In the genomic region with DNA sequence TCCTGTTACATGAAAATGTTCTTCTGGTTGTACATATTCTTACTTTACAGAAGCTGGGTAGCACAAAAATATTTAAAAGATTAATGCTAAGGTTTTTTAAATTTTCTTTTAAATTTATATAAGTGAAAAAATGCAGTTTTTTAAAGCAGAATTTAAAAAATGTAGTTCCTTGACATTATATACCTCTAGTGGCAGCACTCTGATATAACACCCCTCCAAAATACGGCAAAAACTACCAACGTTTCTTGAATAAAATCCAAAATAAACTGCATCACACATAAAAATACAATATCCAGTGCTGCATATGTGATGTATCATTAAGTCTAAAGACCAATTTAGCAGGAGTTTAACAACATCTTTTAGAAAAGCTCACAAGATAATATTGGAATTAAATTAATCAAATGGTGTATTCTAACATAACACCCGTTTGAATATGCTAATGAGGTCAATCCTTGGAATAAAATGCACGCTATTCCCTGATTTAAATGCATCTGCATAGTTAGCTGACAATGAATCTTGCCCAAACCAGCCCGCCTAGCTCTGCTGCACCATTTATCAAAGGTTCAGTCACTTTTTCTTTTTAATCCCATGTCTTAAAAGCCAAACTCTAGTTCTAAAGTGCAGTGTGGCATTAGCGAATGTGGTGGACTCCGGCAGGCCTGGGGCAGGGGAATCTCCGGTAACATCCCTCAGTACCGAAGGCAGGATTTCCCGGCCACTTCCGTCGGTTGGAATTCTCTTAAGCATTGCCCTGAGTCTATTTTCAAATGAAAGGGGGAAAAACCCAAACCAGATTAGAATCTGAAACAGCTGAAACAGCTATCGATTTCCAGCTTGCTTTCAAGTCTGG, we compare ENCODE assay signal across 9 cellular contexts. TPM values are rescaled to one million over a fixed set of nuclear protein-coding genes. Genes with fewer than 3 reads are reported as not detected.
DNase-seq lines count a peak whose midpoint lies in the region; ATAC-seq and TF ChIP-seq lines count a peak whose summit lies in the region.
"Had no signal": no experiment of that assay in that cellular context is flagged by ENCODE, and none has a peak within 500 bp of the region (broad histone marks: within the 10 kb centered on the region; RNA-seq: fewer than 3 reads in every experiment).

No MANE protein-coding gene starts in this region.

- peaks cover 3% of the 10 kb centered on the region for H3K27me3 Mint-ChIP-seq in GM23338 (ENCODE audit: insufficient read depth, low read depth, poor library complexity)
- H3K27me3 Mint-ChIP-seq in activated B cell treated with CpG ODN at 0.5 μM for 24 hours, result peaks cover 34% of the 10 kb centered on the region

- CTCF ChIA-PET in activated B cell treated with CpG ODN at 0.5 μM for 24 hours (lab: Charles Lee), result no interaction called here

- no peak overlapping the region for H2AFZ ChIP-seq in GM23338

- H3K4me1 Mint-ChIP-seq in GM23338 (peaks cover 6% of the 10 kb centered on the region; the same call in 2 of the 3 replicates), activated B cell treated with CpG ODN at 0.5 μM for 24 hours (peaks cover 8% of the 10 kb centered on the region)

- H3K36me3 ChIP-seq in BLaER1 (peaks cover 26% of the 10 kb centered on the region), GM23338 (ENCODE audit: insufficient read depth) (no peaks in the 10 kb centered on the region; the same call in 1 of the 2 replicates)

- H3K27ac Mint-ChIP-seq in GM23338 (no peak overlapping the region), activated B cell treated with CpG ODN at 0.5 μM for 24 hours (no peak overlapping the region)

- POLR2A ChIA-PET in activated B cell treated with CpG ODN at 0.5 μM for 24 hours (lab: Charles Lee), result no interaction called here

- H3K36me3 Mint-ChIP-seq in GM23338 (ENCODE audit: low read depth), result peaks cover 10% of the 10 kb centered on the region
- no peaks in the 10 kb centered on the region for H3K36me3 Mint-ChIP-seq in activated B cell treated with CpG ODN at 0.5 μM for 24 hours (ENCODE audit: low read depth)

- H3K9me3 ChIP-seq in BLaER1, result peaks cover 22% of the 10 kb centered on the region; the same call in 1 of the 2 replicates

- no peaks in the 10 kb centered on the region for H3K79me2 ChIP-seq in GM23338 (replicated peaks; ENCODE audit: insufficient read depth)

- H3K9ac ChIP-seq in BLaER1, result peak overlapping the region; percentile 84

- H4K20me1 ChIP-seq in BLaER1 (peaks cover 10% of the 10 kb centered on the region; the same call in 1 of the 2 replicates), GM23338 (replicated peaks; ENCODE audit: insufficient read depth) (no peaks in the 10 kb centered on the region)

- H3K9me2 ChIP-seq in GM23338 (ENCODE audit: insufficient read depth), result no peaks in the 10 kb centered on the region

- intact Hi-C loops in activated B cell treated with CpG ODN at 0.5 μM for 24 hours (cut with micrococcal nuclease) (no loop called here), posterior vena cava (cut with DNase I) (no loop called here)

- in situ Hi-C loops in ACHN (cut with HindIII; ENCODE audit: low pct_ligation_motif_present, low pct_unique_long_range_greater_than_20kb, low sequenced_read_pairs), result no loop called here

- peak overlapping the region; percentile 80 for H3K4me3 ChIP-seq in BLaER1
- H3K4me3 ChIP-seq in GM23338, result peak overlapping the region; percentile 55

- TF ChIP-seq CTCF in GM23338 (conservative IDR thresholded peaks at IDR 0.05; ENCODE audit: low read depth in 2 of 2) (peak in 1 of 2 experiments; percentile 53; a peak in 1 of 4 replicates), activated B cell treated with CpG ODN at 0.5 μM for 24 hours (IDR thresholded peaks at IDR 0.05) (no peak)

- H3K4me3 Mint-ChIP-seq in GM23338 (peak overlapping the region; percentile 59), activated B cell treated with CpG ODN at 0.5 μM for 24 hours (peak overlapping the region; percentile 67)

- H3K4me2 ChIP-seq in BLaER1 (peak overlapping the region; percentile 71), GM23338 (peak overlapping the region; percentile 78)

- peak; percentile 24 for DNase-seq in GM23338 (ENCODE audit: low spot score)
- no peak for DNase-seq in activated B cell treated with CpG ODN at 0.5 μM for 24 hours
- peak; percentile 23 for DNase-seq in iris pigment epithelial cell (ENCODE audit: low read depth)
- DNase-seq in posterior vena cava (ENCODE audit: low spot score), result no peak
- no peak for DNase-seq in ACHN
- DNase-seq: activated CD4-positive, alpha-beta T cell treated with anti-CD3 and anti-CD28 coated beads for 1 hour had no signal

- no peak for ATAC-seq in GM23338
- no peak for ATAC-seq in activated B cell treated with CpG ODN at 0.5 μM for 24 hours (ENCODE audit: low read depth)
- ATAC-seq in GM18517 (IDR thresholded peaks at IDR 0.05; ENCODE audit: unreplicated experiment), result no peak
- ATAC-seq in GM21367 (IDR thresholded peaks at IDR 0.05; ENCODE audit: unreplicated experiment), result no peak

- no peaks in the 10 kb centered on the region for H3K27me3 ChIP-seq in BLaER1
- H3K27me3 ChIP-seq in GM23338 (ENCODE audit: insufficient read depth), result peaks cover 7% of the 10 kb centered on the region; the same call in 1 of the 2 replicates

- peak overlapping the region; percentile 85 for H3K27ac ChIP-seq in BLaER1
- no peak overlapping the region for H3K27ac ChIP-seq in GM23338 (ENCODE audit: low read depth)

- H3K4me1 ChIP-seq in BLaER1, result peaks cover 38% of the 10 kb centered on the region
- H3K4me1 ChIP-seq in GM23338 (ENCODE audit: insufficient read depth), result peaks cover 3% of the 10 kb centered on the region; the same call in 1 of the 2 replicates

- H3K9me3 Mint-ChIP-seq in GM23338 (peaks cover 68% of the 10 kb centered on the region), activated B cell treated with CpG ODN at 0.5 μM for 24 hours (no peaks in the 10 kb centered on the region)

- H3F3A ChIP-seq in GM23338 (replicated peaks; ENCODE audit: low read depth), result no peaks in the 10 kb centered on the region

TF ChIP-seq in GM23338, 12 proteins besides CTCF, POLR2A, EP300 and RAD21 (continues in another document):
- TF ChIP-seq, protein P1, sequence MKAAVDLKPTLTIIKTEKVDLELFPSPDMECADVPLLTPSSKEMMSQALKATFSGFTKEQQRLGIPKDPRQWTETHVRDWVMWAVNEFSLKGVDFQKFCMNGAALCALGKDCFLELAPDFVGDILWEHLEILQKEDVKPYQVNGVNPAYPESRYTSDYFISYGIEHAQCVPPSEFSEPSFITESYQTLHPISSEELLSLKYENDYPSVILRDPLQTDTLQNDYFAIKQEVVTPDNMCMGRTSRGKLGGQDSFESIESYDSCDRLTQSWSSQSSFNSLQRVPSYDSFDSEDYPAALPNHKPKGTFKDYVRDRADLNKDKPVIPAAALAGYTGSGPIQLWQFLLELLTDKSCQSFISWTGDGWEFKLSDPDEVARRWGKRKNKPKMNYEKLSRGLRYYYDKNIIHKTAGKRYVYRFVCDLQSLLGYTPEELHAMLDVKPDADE (IDR thresholded peaks at IDR 0.05), result no peak
- TF ChIP-seq POLR2AphosphoS5 (IDR thresholded peaks at IDR 0.05; ENCODE audit: low read depth), result no peak
- no peak for TF ChIP-seq STAT1 (IDR thresholded peaks at IDR 0.05; ENCODE audit: unreplicated experiment)
- TF ChIP-seq EZH2phosphoT487 (IDR thresholded peaks at IDR 0.05; ENCODE audit: unreplicated experiment), result no peak
- TF ChIP-seq ZNF331 (CRISPR knock-in tag; IDR thresholded peaks at IDR 0.05; ENCODE audit: low read depth), result no peak
- TF ChIP-seq EZH2 (IDR thresholded peaks at IDR 0.05; ENCODE audit: low read depth, unreplicated experiment), result no peak
- TF ChIP-seq, protein P2, sequence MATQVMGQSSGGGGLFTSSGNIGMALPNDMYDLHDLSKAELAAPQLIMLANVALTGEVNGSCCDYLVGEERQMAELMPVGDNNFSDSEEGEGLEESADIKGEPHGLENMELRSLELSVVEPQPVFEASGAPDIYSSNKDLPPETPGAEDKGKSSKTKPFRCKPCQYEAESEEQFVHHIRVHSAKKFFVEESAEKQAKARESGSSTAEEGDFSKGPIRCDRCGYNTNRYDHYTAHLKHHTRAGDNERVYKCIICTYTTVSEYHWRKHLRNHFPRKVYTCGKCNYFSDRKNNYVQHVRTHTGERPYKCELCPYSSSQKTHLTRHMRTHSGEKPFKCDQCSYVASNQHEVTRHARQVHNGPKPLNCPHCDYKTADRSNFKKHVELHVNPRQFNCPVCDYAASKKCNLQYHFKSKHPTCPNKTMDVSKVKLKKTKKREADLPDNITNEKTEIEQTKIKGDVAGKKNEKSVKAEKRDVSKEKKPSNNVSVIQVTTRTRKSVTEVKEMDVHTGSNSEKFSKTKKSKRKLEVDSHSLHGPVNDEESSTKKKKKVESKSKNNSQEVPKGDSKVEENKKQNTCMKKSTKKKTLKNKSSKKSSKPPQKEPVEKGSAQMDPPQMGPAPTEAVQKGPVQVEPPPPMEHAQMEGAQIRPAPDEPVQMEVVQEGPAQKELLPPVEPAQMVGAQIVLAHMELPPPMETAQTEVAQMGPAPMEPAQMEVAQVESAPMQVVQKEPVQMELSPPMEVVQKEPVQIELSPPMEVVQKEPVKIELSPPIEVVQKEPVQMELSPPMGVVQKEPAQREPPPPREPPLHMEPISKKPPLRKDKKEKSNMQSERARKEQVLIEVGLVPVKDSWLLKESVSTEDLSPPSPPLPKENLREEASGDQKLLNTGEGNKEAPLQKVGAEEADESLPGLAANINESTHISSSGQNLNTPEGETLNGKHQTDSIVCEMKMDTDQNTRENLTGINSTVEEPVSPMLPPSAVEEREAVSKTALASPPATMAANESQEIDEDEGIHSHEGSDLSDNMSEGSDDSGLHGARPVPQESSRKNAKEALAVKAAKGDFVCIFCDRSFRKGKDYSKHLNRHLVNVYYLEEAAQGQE (IDR thresholded peaks at IDR 0.05; ENCODE audit: unreplicated experiment), result no peak
- TF ChIP-seq JUNB (IDR thresholded peaks at IDR 0.05; ENCODE audit: unreplicated experiment), result no peak
- TF ChIP-seq CREB1 (CRISPR knock-in tag; IDR thresholded peaks at IDR 0.05; ENCODE audit: low read depth), result no peak

RNA-seq across cellular contexts. Expression of gene TCERG1L, which starts 1.2 kb away (rescaled TPM):
- total RNA-seq in GM23338 (2014; rRNA removed; shearing (Covaris generic)), result 1.8 and 5.5 TPM in 2 replicates
- 3.6 and 3.9 TPM in 2 replicates for polyA plus RNA-seq in GM23338 (2016; fragmentation: Nextera tagmentation; extraction: Ambion mirVana)
- total RNA-seq in activated B cell treated with CpG ODN at 0.5 μM for 24 hours (not detected in 2 replicates), posterior vena cava (not detected)

Comparison
In these comparisons a context has a peak if more than half of its experiments do, and no peak if none do; other contexts are left out.
1. DNase-seq: peak in GM23338 (single experiment) and iris pigment epithelial cell (single experiment); none in activated B cell treated with CpG ODN at 0.5 μM for 24 hours (single experiment), posterior vena cava (single experiment) and ACHN (single experiment).